In the genomic region with DNA sequence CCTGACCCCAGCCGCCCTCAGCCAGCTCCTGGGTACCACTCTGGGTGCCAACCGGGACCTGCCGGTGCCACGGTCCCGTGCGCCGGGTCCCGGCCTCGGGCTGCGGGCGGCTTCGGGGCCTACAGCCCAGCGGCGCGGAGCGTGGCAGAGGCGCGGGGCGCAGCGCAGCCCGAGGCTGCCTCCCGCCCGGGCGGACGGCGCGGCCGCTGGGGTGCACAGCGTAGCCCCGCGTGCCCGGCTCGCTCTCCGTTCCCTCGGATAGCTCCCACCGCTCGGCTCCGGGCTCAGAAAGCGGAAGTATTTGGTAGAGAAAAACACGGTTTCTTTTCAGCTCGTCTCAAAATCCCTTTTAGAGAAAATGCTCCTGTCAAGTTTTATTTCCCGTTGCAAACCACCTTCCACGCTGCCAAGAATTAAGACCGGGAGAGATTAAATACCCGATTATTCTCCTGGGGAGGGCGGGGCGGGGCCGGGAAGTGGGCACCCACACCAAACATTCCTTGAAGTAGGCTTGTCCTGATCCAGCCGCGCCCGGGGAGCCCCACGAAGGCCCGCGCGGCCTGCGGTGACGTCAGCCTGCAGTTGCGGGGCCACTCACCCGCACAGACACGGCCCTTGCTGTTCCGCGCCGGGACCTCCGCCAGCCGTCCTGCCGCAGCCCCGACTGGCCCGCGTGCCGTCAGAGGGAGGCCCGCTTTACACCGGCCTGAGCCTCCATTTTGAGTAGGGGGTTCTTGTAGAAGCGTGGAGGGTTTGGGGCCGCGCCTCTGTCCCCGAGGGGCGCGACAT, we compare ENCODE assay signal across 9 cellular contexts. TPM values are rescaled to one million over a fixed set of nuclear protein-coding genes. Genes with fewer than 3 reads are reported as not detected.
DNase-seq lines count a peak whose midpoint lies in the region; ATAC-seq and TF ChIP-seq lines count a peak whose summit lies in the region.
"Had no signal": no experiment of that assay in that cellular context is flagged by ENCODE, and none has a peak within 500 bp of the region (broad histone marks: within the 10 kb centered on the region; RNA-seq: fewer than 3 reads in every experiment).

No MANE protein-coding gene starts in this region.

- ATAC-seq in T-helper 17 cell, result peak; percentile 55
- peak; percentile 32 to 59 for ATAC-seq in right cardiac atrium
- no peak for ATAC-seq in HG02642 (IDR thresholded peaks at IDR 0.05; ENCODE audit: poor library complexity, unreplicated experiment)
- ATAC-seq in HG02571 (IDR thresholded peaks at IDR 0.05; ENCODE audit: unreplicated experiment), result no peak
- ATAC-seq: Panc1 had no signal

- peak; percentile 67 for DNase-seq in GM13977 (ENCODE audit: low spot score)
- DNase-seq in T-helper 17 cell, result no peak
- DNase-seq in right cardiac atrium, result peak in 1 of 3 donors; percentile 51
- DNase-seq in NK-92 treated with Interleukin-12 subunit alpha and Interleukin-12 subunit beta, amount 100 ng/mL, for 24 hours (lab: John Stamatoyannopoulos, UW), result no peak
- DNase-seq in OCI-M2 (lab: John Stamatoyannopoulos, UW; ENCODE audit: unreplicated experiment), result no peak

- WGBS in right cardiac atrium, result 1% methylated on average over 78 of the region's 78 CpGs

- H3K4me1 ChIP-seq in right cardiac atrium (ENCODE audit: control insufficient read depth, insufficient read depth, low read length) (peaks cover 6% of the 10 kb centered on the region), skeletal muscle satellite cell (ENCODE audit: control insufficient read depth, insufficient read depth, low read length) (peaks cover 62% of the 10 kb centered on the region)

- peak overlapping the region; percentile 88 for H3K9ac ChIP-seq in skeletal muscle satellite cell (ENCODE audit: low read depth, low read length)

- peak overlapping the region; percentile 13 for H3K4me3 ChIP-seq in right cardiac atrium (ENCODE audit: low read length)
- peak overlapping the region; percentile 73 for H3K4me3 ChIP-seq in skeletal muscle satellite cell (ENCODE audit: low read length)

- H3K27me3 ChIP-seq in right cardiac atrium (ENCODE audit: control insufficient read depth, insufficient read depth) (no peaks in the 10 kb centered on the region), skeletal muscle satellite cell (ENCODE audit: control insufficient read depth, insufficient read depth, low read length) (peaks cover 2% of the 10 kb centered on the region)

- intact Hi-C loops in right cardiac atrium (cut with DNase I), result loop anchor here in 2 of 4 donors (10.0 kb wide), 3 partner anchors 732 to 902 kb away; no protein-coding TSS in a partner anchor

- TF ChIP-seq CTCF in GM13977 (IDR thresholded peaks at IDR 0.05; ENCODE audit: extremely low read depth, insufficient read depth, missing control alignments), result no peak

- no peak overlapping the region for H3K27ac ChIP-seq in right cardiac atrium (ENCODE audit: low read length)

- peak overlapping the region; percentile 79 for H3K4me3 Mint-ChIP-seq in T-helper 17 cell

- H3K4me1 Mint-ChIP-seq in T-helper 17 cell, result peaks cover 23% of the 10 kb centered on the region

- H3K27ac Mint-ChIP-seq in T-helper 17 cell, result no peak overlapping the region

- H3K36me3 ChIP-seq in skeletal muscle satellite cell (ENCODE audit: insufficient read depth, low read length), result no peaks in the 10 kb centered on the region

- peaks cover 83% of the 10 kb centered on the region for H3K27me3 Mint-ChIP-seq in T-helper 17 cell

- in situ Hi-C loops in GM13977 (cut with MboI; ENCODE audit: low pct_unique_long_range_greater_than_20kb, low sequenced_read_pairs, unreplicated experiment), result no loop called here

- peaks cover 6% of the 10 kb centered on the region for H3K36me3 Mint-ChIP-seq in T-helper 17 cell (ENCODE audit: low read depth)

- H3K9me3 ChIP-seq in T-helper 17 cell (ENCODE audit: control insufficient read depth, low read length, poor library complexity, severe bottlenecking) (no peaks in the 10 kb centered on the region), right cardiac atrium (ENCODE audit: control insufficient read depth, low read length) (no peaks in the 10 kb centered on the region), skeletal muscle satellite cell (replicated peaks; ENCODE audit: low read length) (no peaks in the 10 kb centered on the region)

- peak overlapping the region; percentile 98 for H3K4me2 ChIP-seq in skeletal muscle satellite cell (ENCODE audit: low read length)

RNA-seq across cellular contexts. Expression of gene HOXA13, which starts 7.2 kb away (rescaled TPM):
- total RNA-seq in T-helper 17 cell (not detected), right cardiac atrium (not detected)
- not detected for polyA plus RNA-seq in right cardiac atrium
- total RNA-seq in skeletal muscle satellite cell (2012; rRNA removed), result 0.22 TPM in 1 of 2 replicates, not detected in the other

RNA-seq across cellular contexts. Expression of gene HOXA11, which starts 7.7 kb away (rescaled TPM):
- not detected for total RNA-seq in T-helper 17 cell
- total RNA-seq in right cardiac atrium, result not detected
- not detected for polyA plus RNA-seq in right cardiac atrium
- total RNA-seq in skeletal muscle satellite cell (2012; rRNA removed), result 3.3 and 3.8 TPM in 2 replicates

RNA-seq across cellular contexts. Expression of gene HOXA10, which starts 18.6 kb away (rescaled TPM):
- total RNA-seq in T-helper 17 cell (not detected), right cardiac atrium (not detected)
- not detected for polyA plus RNA-seq in right cardiac atrium
- 8.5 and 9.4 TPM in 2 replicates for total RNA-seq in skeletal muscle satellite cell (2012; rRNA removed)

RNA-seq across cellular contexts. Expression of gene HOXA9, which starts 27.4 kb away (rescaled TPM):
- total RNA-seq in T-helper 17 cell (not detected), right cardiac atrium (not detected)
- polyA plus RNA-seq in right cardiac atrium, result not detected
- total RNA-seq in skeletal muscle satellite cell (2012; rRNA removed), result 14.6 and 20.3 TPM in 2 replicates

RNA-seq across cellular contexts. Expression of gene HOXA7, which starts 36.3 kb away (rescaled TPM):
- total RNA-seq in T-helper 17 cell (not detected), right cardiac atrium (not detected)
- 0.11 TPM for polyA plus RNA-seq in right cardiac atrium
- total RNA-seq in skeletal muscle satellite cell (2012; rRNA removed), result 2.0 and 2.8 TPM in 2 replicates

Comparison
In these comparisons a context has a peak if more than half of its experiments do, and no peak if none do; other contexts are left out.
1. ATAC-seq: peak in T-helper 17 cell (single experiment) and right cardiac atrium (2 of 2); none in HG02642 (single experiment) and HG02571 (single experiment).